ENCODE assay signal across 23 cellular contexts in genomic region chr9:86978986-86979385, GRCh38. TPM values are rescaled to one million over a fixed set of nuclear protein-coding genes. Genes with fewer than 3 reads are reported as not detected.
DNase-seq lines count a peak whose midpoint lies in the region; ATAC-seq and TF ChIP-seq lines count a peak whose summit lies in the region.
"Had no signal": no experiment of that assay in that cellular context is flagged by ENCODE, and none has a peak within 500 bp of the region (broad histone marks: within the 10 kb centered on the region; RNA-seq: fewer than 3 reads in every experiment).

No MANE protein-coding gene starts in this region.

- H3K27ac Mint-ChIP-seq in mesothelial cell of epicardium (peak overlapping the region; percentile 34), neural progenitor cell (no peak overlapping the region)
- H3K27ac Mint-ChIP-seq: activated CD4-positive, alpha-beta T cell treated with anti-CD3 and anti-CD28 coated beads, Interleukin-2, amount 10 ng/mL, durations not matched to agents 24 days and 14 days; activated CD8-positive, alpha-beta memory T cell treated with anti-CD3 and anti-CD28 coated beads, Interleukin-2, amount 10 ng/mL, durations not matched to agents 7 days and 5 days; activated naive CD8-positive, alpha-beta T cell; dendritic cell treated with granulocyte-macrophage colony-stimulating factor and Interleukin-4, amounts not matched to agents 40 ng/mL and 50 ng/mL, for 4 days; memory B cell had no signal

- 67 to 73% methylated on average over 4 of the region's 4 CpGs for WGBS in upper lobe of left lung, 2 donors

- H3K4me3 ChIP-seq in left ventricle myocardium inferior (no peak overlapping the region), cardiac fibroblast (replicated peaks in 1 of 2; ENCODE audit: low read depth in 2 of 2, low read length in 2 of 2) (no peak overlapping the region), upper lobe of left lung (no peak overlapping the region), neural progenitor cell (no peak overlapping the region)
- H3K4me3 ChIP-seq: BLaER1 treated with 17β-estradiol and CSF1 and Interleukin-3, amounts not matched to agents 10 nM and 100 nM; gastrocnemius medialis had no signal

- no peak for ATAC-seq in GM21360 (IDR thresholded peaks at IDR 0.05; ENCODE audit: unreplicated experiment)
- no peak for ATAC-seq in upper lobe of left lung (ENCODE audit: low FRiP score in 2 of 2)
- no peak for ATAC-seq in GM19395 (IDR thresholded peaks at IDR 0.05; ENCODE audit: unreplicated experiment)
- ATAC-seq: activated CD8-positive, alpha-beta memory T cell treated with anti-CD3 and anti-CD28 coated beads, Interleukin-2, amount 10 ng/mL, durations not matched to agents 7 days and 5 days; gastrocnemius medialis had no signal

- H3K36me3 Mint-ChIP-seq in mesothelial cell of epicardium (no peaks in the 10 kb centered on the region), neural progenitor cell (no peaks in the 10 kb centered on the region)
- H3K36me3 Mint-ChIP-seq: activated CD8-positive, alpha-beta memory T cell treated with anti-CD3 and anti-CD28 coated beads, Interleukin-2, amount 10 ng/mL, durations not matched to agents 7 days and 5 days; activated naive CD8-positive, alpha-beta T cell; memory B cell had no signal

- peaks cover 13% of the 10 kb centered on the region for H3K9me3 Mint-ChIP-seq in mesothelial cell of epicardium
- H3K9me3 Mint-ChIP-seq in neural progenitor cell: peaks cover 2% of the 10 kb centered on the region
- H3K9me3 Mint-ChIP-seq: dendritic cell treated with granulocyte-macrophage colony-stimulating factor and Interleukin-4, amounts not matched to agents 40 ng/mL and 50 ng/mL, for 4 days; memory B cell had no signal

- intact Hi-C loops in left ventricle myocardium inferior (cut with micrococcal nuclease): no loop called here
- intact Hi-C loops in cardiac septum (cut with DNase I): no loop called here

- H3K79me2 ChIP-seq in neural progenitor cell (ENCODE audit: low read depth): no peaks in the 10 kb centered on the region

- H4K20me1 ChIP-seq in neural progenitor cell (ENCODE audit: low read depth): no peaks in the 10 kb centered on the region
- H4K20me1 ChIP-seq: BLaER1 treated with 17β-estradiol and CSF1 and Interleukin-3, amounts not matched to agents 10 nM and 100 nM had no signal

- peaks cover 41% of the 10 kb centered on the region for H3K4me1 Mint-ChIP-seq in mesothelial cell of epicardium
- H3K4me1 Mint-ChIP-seq in neural progenitor cell: peaks cover 4% of the 10 kb centered on the region
- H3K4me1 Mint-ChIP-seq: activated CD4-positive, alpha-beta T cell treated with anti-CD3 and anti-CD28 coated beads, Interleukin-2, amount 10 ng/mL, durations not matched to agents 24 days and 14 days; activated CD8-positive, alpha-beta memory T cell treated with anti-CD3 and anti-CD28 coated beads, Interleukin-2, amount 10 ng/mL, durations not matched to agents 7 days and 5 days; memory B cell had no signal

- no peak for TF ChIP-seq POLR2A in upper lobe of left lung (IDR thresholded peaks at IDR 0.05)

- H3K9me3 ChIP-seq in left ventricle myocardium inferior (replicated peaks) (no peaks in the 10 kb centered on the region), upper lobe of left lung (no peaks in the 10 kb centered on the region), neural progenitor cell (ENCODE audit: low read depth) (no peaks in the 10 kb centered on the region)
- H3K9me3 ChIP-seq: BLaER1 treated with 17β-estradiol and CSF1 and Interleukin-3, amounts not matched to agents 10 nM and 100 nM; gastrocnemius medialis had no signal

- no peaks in the 10 kb centered on the region for H3F3A ChIP-seq in neural progenitor cell (ENCODE audit: low read depth)

- H3K36me3 ChIP-seq in left ventricle myocardium inferior (no peaks in the 10 kb centered on the region), upper lobe of left lung (no peaks in the 10 kb centered on the region), neural progenitor cell (no peaks in the 10 kb centered on the region)
- H3K36me3 ChIP-seq: BLaER1 treated with 17β-estradiol and CSF1 and Interleukin-3, amounts not matched to agents 10 nM and 100 nM; gastrocnemius medialis had no signal

- H3K4me2 ChIP-seq in neural progenitor cell: no peak overlapping the region
- H3K4me2 ChIP-seq: BLaER1 treated with 17β-estradiol and CSF1 and Interleukin-3, amounts not matched to agents 10 nM and 100 nM had no signal

- H3K4me1 ChIP-seq in left ventricle myocardium inferior (peaks cover 3% of the 10 kb centered on the region), upper lobe of left lung (peaks cover 0 to 2% (median 0%) of the 10 kb centered on the region in 4 donors), neural progenitor cell (no peaks in the 10 kb centered on the region)
- H3K4me1 ChIP-seq: BLaER1 treated with 17β-estradiol and CSF1 and Interleukin-3, amounts not matched to agents 10 nM and 100 nM had no signal

- DNase-seq in left ventricle myocardium inferior: no peak
- DNase-seq in cardiac septum (ENCODE audit: low spot score): no peak
- peak; percentile 62 to 84 for DNase-seq in cardiac fibroblast (ENCODE audit: low read depth in 2 of 2)
- no peak for DNase-seq in mesothelial cell of epicardium (ENCODE audit: low spot score in 2 of 2, unreplicated experiment in 2 of 2)
- no peak for DNase-seq in upper lobe of left lung
- no peak for DNase-seq in neural progenitor cell (ENCODE audit: low spot score)
- DNase-seq: activated CD4-positive, alpha-beta T cell treated with anti-CD3 and anti-CD28 coated beads, Interleukin-2, amount 10 ng/mL, durations not matched to agents 24 days and 14 days; activated CD8-positive, alpha-beta memory T cell treated with anti-CD3 and anti-CD28 coated beads, Interleukin-2, amount 10 ng/mL, durations not matched to agents 7 days and 5 days; gastrocnemius medialis; kidney; NCI-H1436 treated with DMSO at 0.1 percent for 48 hours; NCI-H774; SIG-M5; stimulated activated CD8-positive, alpha-beta memory T cell treated with anti-CD3 and anti-CD28 coated beads, Interleukin-4, amount 100 ng/mL, for 48 hours had no signal

- no peaks in the 10 kb centered on the region for H3K27me3 Mint-ChIP-seq in mesothelial cell of epicardium (ENCODE audit: low read depth)
- no peaks in the 10 kb centered on the region for H3K27me3 Mint-ChIP-seq in neural progenitor cell (ENCODE audit: insufficient read depth, low read depth)

- no peak overlapping the region for H2AFZ ChIP-seq in neural progenitor cell (replicated peaks)

- H3K9ac ChIP-seq in neural progenitor cell: no peak overlapping the region
- H3K9ac ChIP-seq: BLaER1 treated with 17β-estradiol and CSF1 and Interleukin-3, amounts not matched to agents 10 nM and 100 nM had no signal

- TF ChIP-seq EP300 in upper lobe of left lung (IDR thresholded peaks at IDR 0.05): no peak

- H3K27me3 ChIP-seq in left ventricle myocardium inferior (ENCODE audit: low read depth): no peaks in the 10 kb centered on the region
- H3K27me3 ChIP-seq in upper lobe of left lung: no peaks in the 10 kb centered on the region
- H3K27me3 ChIP-seq in neural progenitor cell: no peaks in the 10 kb centered on the region
- H3K27me3 ChIP-seq: BLaER1 treated with 17β-estradiol and CSF1 and Interleukin-3, amounts not matched to agents 10 nM and 100 nM; gastrocnemius medialis had no signal

- TF ChIP-seq CTCF in left ventricle myocardium inferior (IDR thresholded peaks at IDR 0.05; ENCODE audit: borderline replicate concordance) (no peak), cardiac fibroblast (IDR thresholded peaks at IDR 0.05; ENCODE audit: low read depth, low read length) (no peak), mesothelial cell of epicardium (IDR thresholded peaks at IDR 0.05; ENCODE audit: unreplicated experiment) (no peak), upper lobe of left lung (IDR thresholded peaks at IDR 0.05) (no peak), neural progenitor cell (IDR thresholded peaks at IDR 0.05) (no peak)

- H3K4me3 Mint-ChIP-seq in mesothelial cell of epicardium (no peak overlapping the region), neural progenitor cell (no peak overlapping the region)
- H3K4me3 Mint-ChIP-seq: activated CD4-positive, alpha-beta T cell treated with anti-CD3 and anti-CD28 coated beads, Interleukin-2, amount 10 ng/mL, durations not matched to agents 24 days and 14 days; activated CD8-positive, alpha-beta memory T cell treated with anti-CD3 and anti-CD28 coated beads, Interleukin-2, amount 10 ng/mL, durations not matched to agents 7 days and 5 days; activated naive CD8-positive, alpha-beta T cell; dendritic cell treated with granulocyte-macrophage colony-stimulating factor and Interleukin-4, amounts not matched to agents 40 ng/mL and 50 ng/mL, for 4 days; memory B cell had no signal

- H3K27ac ChIP-seq in left ventricle myocardium inferior (replicated peaks): peak overlapping the region; percentile 54
- no peak overlapping the region for H3K27ac ChIP-seq in upper lobe of left lung
- H3K27ac ChIP-seq in neural progenitor cell: no peak overlapping the region
- H3K27ac ChIP-seq: BLaER1 treated with 17β-estradiol and CSF1 and Interleukin-3, amounts not matched to agents 10 nM and 100 nM; gastrocnemius medialis; HL-60 had no signal

RNA-seq across cellular contexts. Expression of gene GAS1, which starts 31.7 kb away (rescaled TPM):
- 11.0 TPM for total RNA-seq in left ventricle myocardium inferior
- 9.0 TPM for total RNA-seq in cardiac septum
- 47.8 to 50.6 TPM (median 49.1 TPM) in 3 replicates for total RNA-seq in mesothelial cell of epicardium
- 10 to 100 TPM in 4 of 6 donors, 1 to 10 TPM in 2; 5.5 to 25.6 (median 12.5) TPM for total RNA-seq in upper lobe of left lung
- total RNA-seq in neural progenitor cell (ENCODE audit: low replicate concordance): 68.1 and 104 TPM in 2 replicates
- total RNA-seq: OCI-LY7; T-helper 1 cell treated with Interleukin-12 subunit alpha and Interleukin-12 subunit beta and Interleukin-4 antibody, amounts not matched to agents 30 ng/mL and 1 ng/mL, for 36 hours had no signal

Comparison
In these comparisons a context has a peak if more than half of its experiments do, and no peak if none do; other contexts are left out.
1. DNase-seq: peak in cardiac fibroblast (2 of 2); none in left ventricle myocardium inferior (single experiment), cardiac septum (single experiment), mesothelial cell of epicardium (0 of 2), upper lobe of left lung (0 of 2) and neural progenitor cell (single experiment).